Comparison of ENCODE assay signal across 18 cellular contexts in the genomic region with DNA sequence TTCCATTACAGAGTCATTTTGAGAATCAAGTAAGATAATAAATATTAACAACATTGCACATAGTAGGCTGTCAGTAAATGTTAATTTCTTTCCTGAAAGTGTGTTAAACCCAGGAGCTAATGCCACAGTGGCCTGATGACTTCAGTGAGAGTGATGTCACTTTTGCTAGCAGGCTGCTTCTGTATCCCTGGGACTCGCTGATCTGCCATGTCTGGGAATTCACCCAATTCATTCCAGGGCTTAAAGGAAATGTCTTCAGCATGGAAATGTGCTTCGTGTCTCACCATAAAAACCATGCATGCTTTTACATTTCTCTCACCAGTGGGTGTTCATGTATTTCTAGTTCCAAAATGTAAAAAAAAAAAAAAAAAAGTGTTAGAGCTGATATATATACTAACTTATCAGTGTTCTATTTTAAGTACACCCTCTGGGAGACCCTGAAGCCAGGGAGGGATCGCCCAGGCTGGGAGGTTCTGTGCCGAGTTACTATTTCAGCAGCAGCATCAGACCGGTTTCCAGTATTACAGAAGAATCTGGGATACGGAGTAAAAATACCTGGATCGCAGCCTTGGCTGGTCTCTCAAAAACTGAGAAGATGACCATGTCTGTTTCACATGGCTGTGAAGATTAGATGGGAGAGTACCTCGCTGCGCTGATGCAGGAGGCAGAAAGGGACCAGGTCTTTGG. TPM values are rescaled to one million over a fixed set of nuclear protein-coding genes. Genes with fewer than 3 reads are reported as not detected.
DNase-seq lines count a peak whose midpoint lies in the region; ATAC-seq, FAIRE-seq and TF ChIP-seq lines count a peak whose summit lies in the region.
"Had no signal": no experiment of that assay in that cellular context is flagged by ENCODE, and none has a peak within 500 bp of the region (broad histone marks: within the 10 kb centered on the region; RNA-seq: fewer than 3 reads in every experiment).

No MANE protein-coding gene starts in this region.

- FAIRE-seq in astrocyte (lab: Jason Lieb, UNC) = no peak
- no peak for FAIRE-seq in H54 (lab: Jason Lieb, UNC)

- no peak overlapping the region for H3K4me3 ChIP-seq in AG10803 (ENCODE audit: low read length)
- no peak overlapping the region for H3K4me3 ChIP-seq in astrocyte (ENCODE audit: insufficient read depth, low read depth, low read length)
- H3K4me3 ChIP-seq: PC-9, psoas muscle, transverse colon had no signal

- peak; percentile 52 for DNase-seq in AG10803 (ENCODE audit: low read depth)
- peak; percentile 39 for DNase-seq in astrocyte (ENCODE audit: low read depth)
- DNase-seq in Right ventricle myocardium superior = no peak
- DNase-seq in H54 (ENCODE audit: insufficient read length, low spot score) = no peak
- no peak for DNase-seq in NCI-H446 treated with DMSO at 0.1 percent for 48 hours (lab: John Stamatoyannopoulos, UW)
- DNase-seq in activated T-cell treated with anti-CD3 and anti-CD28 coated beads for 4 hours = no peak
- DNase-seq in T-helper 9 cell = no peak
- DNase-seq: ACHN; activated CD4-positive, CD25-positive, alpha-beta regulatory T cell treated with anti-CD3 and anti-CD28 coated beads, Interleukin-2, amount 50 U/mL, for 72 hours; activated T-cell treated with anti-CD3 and anti-CD28 coated beads, Interleukin-2, amount 50 U/mL, for 4 hours; NCI-H1694 treated with DMSO at 0.1 percent for 48 hours; NCI-H524 treated with DMSO at 0.1 percent for 48 hours; PC-9; psoas muscle; stimulated activated CD8-positive, alpha-beta memory T cell treated with anti-CD3 and anti-CD28 coated beads, Interleukin-4, amount 100 ng/mL, for 48 hours; transverse colon had no signal

- ATAC-seq in Right ventricle myocardium superior (ENCODE audit: poor library complexity) = peak; percentile 90
- ATAC-seq: activated T-cell treated with anti-CD3 and anti-CD28 coated beads, Interleukin-2, amount 50 U/mL, for 4 hours; psoas muscle had no signal

- H3K4me2 ChIP-seq in astrocyte (ENCODE audit: low read length) = no peak overlapping the region
- H3K4me2 ChIP-seq: KMS-11, PC-9 had no signal

- no peak overlapping the region for H2AFZ ChIP-seq in astrocyte (ENCODE audit: low read depth, low read length)
- H2AFZ ChIP-seq: PC-9 had no signal

- no peak overlapping the region for H3K9ac ChIP-seq in astrocyte (ENCODE audit: low read length)
- H3K9ac ChIP-seq: KMS-11 had no signal

- H3K27ac Mint-ChIP-seq in astrocyte (ENCODE audit: unreplicated experiment) = peak overlapping the region; percentile 84
- peak overlapping the region; percentile 29 to 64 (median 45) for H3K27ac Mint-ChIP-seq in nephron

- H3K27me3 Mint-ChIP-seq in astrocyte (ENCODE audit: low read depth, unreplicated experiment) (peaks cover 2% of the 10 kb centered on the region), nephron (ENCODE audit: low read depth) (peaks cover 6% of the 10 kb centered on the region)

- H3K4me1 ChIP-seq in astrocyte (ENCODE audit: insufficient read depth, low read length) = peaks cover 8% of the 10 kb centered on the region
- H3K4me1 ChIP-seq: psoas muscle, transverse colon had no signal

- TF ChIP-seq CTCF in AG10803 (conservative IDR thresholded peaks at IDR 0.05; ENCODE audit: low read length) (no peak), astrocyte (IDR thresholded peaks at IDR 0.05; ENCODE audit: insufficient read depth, low read depth, low read length) (no peak), nephron (IDR thresholded peaks at IDR 0.05; ENCODE audit: unreplicated experiment in 3 of 3) (no peak)

- H3K4me1 Mint-ChIP-seq in astrocyte (ENCODE audit: low read depth, unreplicated experiment) (peaks cover 26% of the 10 kb centered on the region), nephron (peaks cover 18% of the 10 kb centered on the region)

- intact Hi-C loops in Right ventricle myocardium superior (cut with DNase I) = no loop called here

- no peaks in the 10 kb centered on the region for H3K9me3 Mint-ChIP-seq in astrocyte (ENCODE audit: unreplicated experiment)
- peaks cover 4% of the 10 kb centered on the region for H3K9me3 Mint-ChIP-seq in nephron
- H3K9me3 Mint-ChIP-seq: activated T-cell treated with anti-CD3 and anti-CD28 coated beads, Interleukin-2, amount 50 U/mL, for 4 hours had no signal

- H3K36me3 ChIP-seq in astrocyte (ENCODE audit: insufficient read depth, low read length) = no peaks in the 10 kb centered on the region
- H3K36me3 ChIP-seq: transverse colon had no signal

- H3K36me3 Mint-ChIP-seq in astrocyte (ENCODE audit: low read depth, unreplicated experiment) (no peaks in the 10 kb centered on the region), nephron (ENCODE audit: low read depth) (peaks cover 14% of the 10 kb centered on the region)

- no peak overlapping the region for H3K27ac ChIP-seq in astrocyte (ENCODE audit: low read depth, low read length)
- H3K27ac ChIP-seq: KMS-11, PC-9, psoas muscle, transverse colon had no signal

- no peaks in the 10 kb centered on the region for H4K20me1 ChIP-seq in astrocyte (ENCODE audit: insufficient read depth, low read length)

- no peaks in the 10 kb centered on the region for H3K79me2 ChIP-seq in astrocyte (ENCODE audit: insufficient read depth, low read length)

- H3K9me3 ChIP-seq in astrocyte (ENCODE audit: insufficient read depth, low read depth, low read length) = no peaks in the 10 kb centered on the region
- H3K9me3 ChIP-seq: transverse colon had no signal

- H3K4me3 Mint-ChIP-seq in astrocyte (ENCODE audit: unreplicated experiment) (no peak overlapping the region), nephron (no peak overlapping the region)
- H3K4me3 Mint-ChIP-seq: activated T-cell treated with anti-CD3 and anti-CD28 coated beads, Interleukin-2, amount 50 U/mL, for 4 hours had no signal

- H3K27me3 ChIP-seq in astrocyte (ENCODE audit: insufficient read depth, low read length) = peaks cover 48% of the 10 kb centered on the region

- no peak for TF ChIP-seq POLR2A in H54 (IDR thresholded peaks at IDR 0.05; ENCODE audit: low read depth, low read length)

RNA-seq across cellular contexts. Expression of a gene that starts 56.7 kb away (rescaled TPM):
- total RNA-seq in astrocyte = 27.0 and 29.0 TPM in 2 replicates
- 57.9 TPM for total RNA-seq in Right ventricle myocardium superior

Comparison
In these comparisons a context has a peak if more than half of its experiments do, and no peak if none do; other contexts are left out.
1. DNase-seq: peak in AG10803 (single experiment) and astrocyte (single experiment); none in Right ventricle myocardium superior (single experiment), H54 (single experiment), NCI-H446 treated with DMSO at 0.1 percent for 48 hours (single experiment), activated T-cell treated with anti-CD3 and anti-CD28 coated beads for 4 hours (single experiment) and T-helper 9 cell (single experiment).